9 cellular contexts compared by ENCODE assay signal in the genomic region with DNA sequence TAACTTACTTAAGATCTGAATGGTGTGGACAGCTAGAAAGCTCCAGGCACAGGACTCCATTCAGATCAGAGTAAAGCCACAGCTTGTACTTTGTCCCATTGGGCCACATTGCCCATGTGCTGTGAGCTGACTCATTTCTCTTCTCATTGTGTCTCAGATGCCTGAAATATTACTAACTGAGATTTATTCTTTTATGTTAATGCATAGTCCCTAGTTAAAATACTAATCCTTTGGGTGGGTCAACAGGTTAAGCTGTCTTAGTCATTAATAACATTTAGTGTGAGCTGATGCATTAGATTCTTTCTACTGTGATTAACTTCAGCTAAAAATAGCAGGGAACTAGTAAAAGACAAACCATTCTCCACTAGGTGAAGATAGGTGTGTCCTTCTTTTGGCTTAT.
A peak's percentile ranks its signal among the peaks of the same experiment; 100 is the strongest.
DNase-seq lines count a peak whose midpoint lies in the region; ATAC-seq and TF ChIP-seq lines count a peak whose summit lies in the region.
"Had no signal": no experiment of that assay in that cellular context is flagged by ENCODE, and none has a peak within 500 bp of the region (broad histone marks: within the 10 kb centered on the region; RNA-seq: fewer than 3 reads in every experiment).

No MANE protein-coding gene starts in this region.

- intact Hi-C loops in Calu3 (cut with micrococcal nuclease; ENCODE audit: unreplicated experiment) (loop anchor here (10.0 kb wide), 1 partner anchor 198 kb away; no protein-coding TSS in a partner anchor), PC-3 (cut with micrococcal nuclease) (loop anchor here (2.0 kb wide), 1 partner anchor 394 kb away; no protein-coding TSS in a partner anchor), mucosa of descending colon (cut with DNase I, micrococcal nuclease) (no loop called here)

- H3K4me1 Mint-ChIP-seq in Calu3 (ENCODE audit: low read depth, unreplicated experiment): peaks cover 10% of the 10 kb centered on the region
- H3K4me1 Mint-ChIP-seq in GM23338: no peaks in the 10 kb centered on the region
- H3K4me1 Mint-ChIP-seq: activated CD4-positive, alpha-beta T cell treated with anti-CD3 and anti-CD28 coated beads, Interleukin-2, amount 10 ng/mL, durations not matched to agents 24 days and 14 days had no signal

- DNase-seq in Calu3: peak; percentile 64
- peak; percentile 95 for DNase-seq in HCEC 1CT
- DNase-seq in PC-3: peak; percentile 90
- peak; percentile 67 for DNase-seq in glomerular visceral epithelial cell (ENCODE audit: extremely low spot score)
- DNase-seq in mucosa of descending colon: no peak
- DNase-seq in GM23338 (ENCODE audit: low spot score): no peak
- no peak for DNase-seq in HEK293T (ENCODE audit: extremely low spot score)
- no peak for DNase-seq in NCI-H2171 (lab: John Stamatoyannopoulos, UW)
- DNase-seq: activated CD4-positive, alpha-beta T cell treated with anti-CD3 and anti-CD28 coated beads, Interleukin-2, amount 10 ng/mL, durations not matched to agents 24 days and 14 days had no signal

- peak overlapping the region; percentile 89 for H3K27ac ChIP-seq in PC-3 (ENCODE audit: low read length)
- H3K27ac ChIP-seq in GM23338 (ENCODE audit: low read depth): no peak overlapping the region

- CTCF ChIA-PET in Calu3 (lab: Charles Lee) (interaction anchor here (0.6 to 1.3 kb wide), 4 partner anchors 18 to 165 kb away, joined by 3 read pairs; no protein-coding TSS in a partner anchor), PC-3 (lab: Charles Lee) (interaction anchor here (0.6 kb wide), 1 partner anchor 203 kb away, joined by 3 read pairs; no protein-coding TSS in a partner anchor), HEK293T (lab: Yijun Ruan, JAX) (no interaction called here)

- H3K9me2 ChIP-seq in PC-3 (replicated peaks; ENCODE audit: low read length): no peaks in the 10 kb centered on the region
- H3K9me2 ChIP-seq in GM23338 (ENCODE audit: insufficient read depth): peaks cover 3% of the 10 kb centered on the region; the same call in 1 of the 2 replicates

- H2AFZ ChIP-seq in PC-3 (ENCODE audit: low read length): no peak overlapping the region
- H2AFZ ChIP-seq in GM23338: no peak overlapping the region

- H3K36me3 Mint-ChIP-seq in Calu3 (ENCODE audit: insufficient read depth, unreplicated experiment): peaks cover 12% of the 10 kb centered on the region
- no peaks in the 10 kb centered on the region for H3K36me3 Mint-ChIP-seq in GM23338 (ENCODE audit: low read depth)

- H3F3A ChIP-seq in PC-3 (ENCODE audit: low read length, unreplicated experiment): no peaks in the 10 kb centered on the region
- no peaks in the 10 kb centered on the region for H3F3A ChIP-seq in GM23338 (replicated peaks; ENCODE audit: low read depth)

- H3K9me3 ChIP-seq in PC-3 (ENCODE audit: low read length): no peaks in the 10 kb centered on the region
- H3K9me3 ChIP-seq in mucosa of descending colon: no peaks in the 10 kb centered on the region

- H3K4me3 Mint-ChIP-seq in Calu3 (ENCODE audit: low read depth, unreplicated experiment) (no peak overlapping the region), GM23338 (no peak overlapping the region)
- H3K4me3 Mint-ChIP-seq: activated CD4-positive, alpha-beta T cell treated with anti-CD3 and anti-CD28 coated beads, Interleukin-2, amount 10 ng/mL, durations not matched to agents 24 days and 14 days had no signal

- no peak for TF ChIP-seq CTCF in Calu3 (IDR thresholded peaks at IDR 0.05; ENCODE audit: unreplicated experiment)
- TF ChIP-seq CTCF in PC-3 (conservative IDR thresholded peaks at IDR 0.05; ENCODE audit: low read depth, low read length): no peak
- TF ChIP-seq CTCF in mucosa of descending colon (IDR thresholded peaks at IDR 0.05): no peak
- no peak for TF ChIP-seq CTCF in GM23338 (conservative IDR thresholded peaks at IDR 0.05; ENCODE audit: low read depth in 2 of 2)

- no peaks in the 10 kb centered on the region for H3K36me3 ChIP-seq in PC-3 (ENCODE audit: low read depth, low read length)
- H3K36me3 ChIP-seq in mucosa of descending colon (ENCODE audit: low read depth): no peaks in the 10 kb centered on the region
- H3K36me3 ChIP-seq in GM23338 (ENCODE audit: insufficient read depth): no peaks in the 10 kb centered on the region

- H3K27ac Mint-ChIP-seq in Calu3 (ENCODE audit: unreplicated experiment) (peak overlapping the region; percentile 63), GM23338 (no peak overlapping the region)
- H3K27ac Mint-ChIP-seq: activated CD4-positive, alpha-beta T cell treated with anti-CD3 and anti-CD28 coated beads, Interleukin-2, amount 10 ng/mL, durations not matched to agents 24 days and 14 days had no signal

- H3K4me1 ChIP-seq in PC-3 (ENCODE audit: insufficient read depth, low read length): peaks cover 50% of the 10 kb centered on the region
- H3K4me1 ChIP-seq in mucosa of descending colon (ENCODE audit: low read depth): no peaks in the 10 kb centered on the region
- H3K4me1 ChIP-seq in GM23338 (ENCODE audit: insufficient read depth): no peaks in the 10 kb centered on the region; the same call in 1 of the 2 replicates

- POLR2A ChIA-PET in PC-3 (lab: Charles Lee; ENCODE audit: unreplicated experiment): interaction anchor here (0.5 to 0.6 kb wide), 2 partner anchors 483 to 507 kb away, joined by 3 to 5 read pairs; no protein-coding TSS in a partner anchor
- POLR2A ChIA-PET in HEK293T (lab: Yijun Ruan, JAX): no interaction called here

- H3K27me3 Mint-ChIP-seq in Calu3 (ENCODE audit: unreplicated experiment): no peaks in the 10 kb centered on the region
- no peaks in the 10 kb centered on the region for H3K27me3 Mint-ChIP-seq in GM23338 (ENCODE audit: insufficient read depth, low read depth, poor library complexity)

- H4K20me1 ChIP-seq in PC-3 (ENCODE audit: low read length) (no peaks in the 10 kb centered on the region), GM23338 (replicated peaks; ENCODE audit: insufficient read depth) (no peaks in the 10 kb centered on the region)

- H3K4me2 ChIP-seq in PC-3 (ENCODE audit: low read length): peak overlapping the region; percentile 70
- no peak overlapping the region for H3K4me2 ChIP-seq in GM23338

- H3K79me2 ChIP-seq in PC-3 (ENCODE audit: low read length) (no peaks in the 10 kb centered on the region), GM23338 (replicated peaks; ENCODE audit: insufficient read depth) (no peaks in the 10 kb centered on the region)

- no peak overlapping the region for H3K4me3 ChIP-seq in PC-3 (ENCODE audit: low read length)
- H3K4me3 ChIP-seq in mucosa of descending colon: no peak overlapping the region
- no peak overlapping the region for H3K4me3 ChIP-seq in GM23338

- H3K9me3 Mint-ChIP-seq in Calu3 (ENCODE audit: low read depth, unreplicated experiment) (no peaks in the 10 kb centered on the region), GM23338 (peaks cover 6% of the 10 kb centered on the region; the same call in 2 of the 3 replicates)
- H3K9me3 Mint-ChIP-seq: activated CD4-positive, alpha-beta T cell treated with anti-CD3 and anti-CD28 coated beads, Interleukin-2, amount 10 ng/mL, durations not matched to agents 24 days and 14 days had no signal

- ATAC-seq in PC-3: peak; percentile 85
- ATAC-seq in mucosa of descending colon: no peak
- no peak for ATAC-seq in GM23338

- BruUV-seq in Calu3 (replicated peaks; lab: Mats Ljungman, UMichigan): no TSS peak
- BruUV-seq in PC-3 (replicated peaks; lab: Mats Ljungman, UMichigan): no TSS peak

- H3K9ac ChIP-seq in PC-3 (ENCODE audit: low read length): peak overlapping the region; percentile 17; the same call in 1 of the 2 replicates

- H3K27me3 ChIP-seq in PC-3 (ENCODE audit: low read length) (no peaks in the 10 kb centered on the region), GM23338 (ENCODE audit: insufficient read depth) (no peaks in the 10 kb centered on the region)

TF ChIP-seq in GM23338, 12 proteins besides CTCF, POLR2A, EP300 and RAD21 (continues in another document):
- no peak for TF ChIP-seq EZH2 (IDR thresholded peaks at IDR 0.05; ENCODE audit: low read depth, unreplicated experiment)

TF ChIP-seq in HEK293T, 16 proteins besides CTCF, POLR2A, EP300 and RAD21:
- TF ChIP-seq ELF4 (IDR thresholded peaks at IDR 0.05) (no peak), HDGF (IDR thresholded peaks at IDR 0.05; ENCODE audit: borderline replicate concordance) (no peak), L3MBTL2 (conservative IDR thresholded peaks at IDR 0.05) (no peak), ZNF384 (IDR thresholded peaks at IDR 0.05) (no peak), FOXK2 (IDR thresholded peaks at IDR 0.05) (no peak), FOXA1 (IDR thresholded peaks at IDR 0.05) (no peak), LEF1 (IDR thresholded peaks at IDR 0.05; ENCODE audit: borderline replicate concordance) (no peak), NFRKB (IDR thresholded peaks at IDR 0.05) (no peak), SP1 (IDR thresholded peaks at IDR 0.05) (no peak), BHLHE40 (IDR thresholded peaks at IDR 0.05; ENCODE audit: borderline replicate concordance) (no peak), FOXM1 (IDR thresholded peaks at IDR 0.05; ENCODE audit: borderline replicate concordance) (no peak), TARDBP (IDR thresholded peaks at IDR 0.05) (no peak), SUZ12 (IDR thresholded peaks at IDR 0.05) (no peak), CTBP1 (IDR thresholded peaks at IDR 0.05; ENCODE audit: borderline replicate concordance) (no peak), ARNT (IDR thresholded peaks at IDR 0.05) (no peak)
- TF ChIP-seq, protein P1, sequence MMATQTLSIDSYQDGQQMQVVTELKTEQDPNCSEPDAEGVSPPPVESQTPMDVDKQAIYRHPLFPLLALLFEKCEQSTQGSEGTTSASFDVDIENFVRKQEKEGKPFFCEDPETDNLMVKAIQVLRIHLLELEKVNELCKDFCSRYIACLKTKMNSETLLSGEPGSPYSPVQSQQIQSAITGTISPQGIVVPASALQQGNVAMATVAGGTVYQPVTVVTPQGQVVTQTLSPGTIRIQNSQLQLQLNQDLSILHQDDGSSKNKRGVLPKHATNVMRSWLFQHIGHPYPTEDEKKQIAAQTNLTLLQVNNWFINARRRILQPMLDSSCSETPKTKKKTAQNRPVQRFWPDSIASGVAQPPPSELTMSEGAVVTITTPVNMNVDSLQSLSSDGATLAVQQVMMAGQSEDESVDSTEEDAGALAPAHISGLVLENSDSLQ (IDR thresholded peaks at IDR 0.05): no peak

Comparison
In these comparisons a context has a peak if more than half of its experiments do, and no peak if none do; other contexts are left out.
1. DNase-seq: peak in Calu3 (single experiment), HCEC 1CT (single experiment), PC-3 (single experiment) and glomerular visceral epithelial cell (single experiment); none in mucosa of descending colon (0 of 3), GM23338 (single experiment), HEK293T (single experiment) and NCI-H2171 (single experiment).
2. intact Hi-C loops: an anchor here in Calu3 (10.0 kb wide) and PC-3 (2.0 kb wide); none called in mucosa of descending colon.